In the genomic region with DNA sequence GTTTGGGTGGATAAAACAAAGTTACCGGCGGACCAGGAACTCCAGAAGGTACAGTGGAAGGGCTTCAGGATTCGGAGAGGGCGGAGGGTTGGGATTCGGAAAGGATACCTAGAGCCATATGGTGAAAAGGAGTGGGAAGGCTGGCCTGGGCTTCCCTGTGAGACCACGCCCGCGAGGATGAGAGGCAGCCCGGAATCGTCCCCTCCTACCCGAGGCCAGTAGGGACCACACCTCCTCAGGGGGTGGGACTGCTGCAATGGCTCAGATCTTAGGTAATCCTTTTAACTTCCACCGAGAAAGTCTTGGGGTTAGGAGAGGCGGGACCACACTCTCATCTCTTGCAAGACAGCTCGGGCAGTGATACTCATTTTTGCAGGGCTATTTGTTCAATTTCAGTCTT, we compare ENCODE assay signal across 1 cellular context.
TF ChIP-seq lines count a peak whose summit lies in the region.

No MANE protein-coding gene starts in this region.

TF ChIP-seq in H1, 55 proteins besides CTCF, POLR2A, EP300 and RAD21 (continued from another document):
- TF ChIP-seq, protein P1, sequence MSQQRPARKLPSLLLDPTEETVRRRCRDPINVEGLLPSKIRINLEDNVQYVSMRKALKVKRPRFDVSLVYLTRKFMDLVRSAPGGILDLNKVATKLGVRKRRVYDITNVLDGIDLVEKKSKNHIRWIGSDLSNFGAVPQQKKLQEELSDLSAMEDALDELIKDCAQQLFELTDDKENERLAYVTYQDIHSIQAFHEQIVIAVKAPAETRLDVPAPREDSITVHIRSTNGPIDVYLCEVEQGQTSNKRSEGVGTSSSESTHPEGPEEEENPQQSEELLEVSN (IDR thresholded peaks at IDR 0.05) = peak; percentile 55; the same call in 1 of the 2 replicates
